7 cellular contexts compared by ENCODE assay signal in genomic region chr5:41205475-41205874, GRCh38. TPM values are rescaled to one million over a fixed set of nuclear protein-coding genes. Genes with fewer than 3 reads are reported as not detected.
"Had no signal": no experiment of that assay in that cellular context is flagged by ENCODE, and none has a peak within 500 bp of the region (broad histone marks: within the 10 kb centered on the region; RNA-seq: fewer than 3 reads in every experiment).

No MANE protein-coding gene starts in this region.

RNA-seq across cellular contexts. Expression of gene C6, which starts 7.9 kb away (rescaled TPM):
- total RNA-seq: OCI-LY7, PC-3, PC-9, RPMI7951, SJCRH30, SJSA1, SK-MEL-5 had no signal
